ENCODE assay signal across 9 cellular contexts in genomic region chr4:5753766-5754528, GRCh38. TPM values are rescaled to one million over a fixed set of nuclear protein-coding genes. Genes with fewer than 3 reads are reported as not detected.
DNase-seq lines count a peak whose midpoint lies in the region; ATAC-seq and TF ChIP-seq lines count a peak whose summit lies in the region.
"Had no signal": no experiment of that assay in that cellular context is flagged by ENCODE, and none has a peak within 500 bp of the region (broad histone marks: within the 10 kb centered on the region; RNA-seq: fewer than 3 reads in every experiment).

No MANE protein-coding gene starts in this region.

- H3K4me1 ChIP-seq in skeletal muscle satellite cell (ENCODE audit: control insufficient read depth, insufficient read depth, low read length): peaks cover 81% of the 10 kb centered on the region
- H3K4me1 ChIP-seq in H9 (ENCODE audit: insufficient read depth, low read length): peaks cover 10% of the 10 kb centered on the region; the same call in 1 of the 2 replicates
- H3K4me1 ChIP-seq in lower lobe of right lung: no peaks in the 10 kb centered on the region

- H3K14ac ChIP-seq in H9 (ENCODE audit: insufficient read depth, low read length): no peak overlapping the region; the same call in 1 of the 2 replicates

- no peak overlapping the region for H4K8ac ChIP-seq in H9 (replicated peaks; ENCODE audit: insufficient read length, low read depth, low read length)

- H3K23ac ChIP-seq in H9 (ENCODE audit: insufficient read length, low read depth, low read length): no peak overlapping the region

- no peaks in the 10 kb centered on the region for H3K9me3 ChIP-seq in skeletal muscle satellite cell (replicated peaks; ENCODE audit: low read length)
- H3K9me3 ChIP-seq in H9 (ENCODE audit: control insufficient read depth, low read depth, low read length): no peaks in the 10 kb centered on the region
- H3K9me3 ChIP-seq in lower lobe of right lung: no peaks in the 10 kb centered on the region
- H3K9me3 ChIP-seq: thoracic aorta had no signal

- intact Hi-C loops in dorsolateral prefrontal cortex (cut with DNase I) (no loop called here), lower lobe of right lung (cut with DNase I) (no loop called here)

- no peak overlapping the region for H4K91ac ChIP-seq in H9 (ENCODE audit: insufficient read length, low read depth, low read length)

- H3K27me3 Mint-ChIP-seq in H9 (ENCODE audit: low read depth): no peaks in the 10 kb centered on the region; the same call in none of the 2 replicates

- peak; percentile 50 for DNase-seq in H4 (ENCODE audit: low spot score)
- DNase-seq in SW 1271 (lab: John Stamatoyannopoulos, UW): peak; percentile 17 to 43
- DNase-seq in fibroblast of peridontal ligament (ENCODE audit: extremely low read depth): peak; percentile 69
- no peak for DNase-seq in dorsolateral prefrontal cortex
- DNase-seq in H9: no peak
- no peak for DNase-seq in lower lobe of right lung
- DNase-seq: NCI-H2029 treated with DMSO at 0.1 percent for 48 hours had no signal

- no peak overlapping the region for H3K4ac ChIP-seq in H9 (ENCODE audit: low read depth, low read length)

- H3K9ac ChIP-seq in skeletal muscle satellite cell (ENCODE audit: low read depth, low read length): peak overlapping the region; percentile 94
- H3K9ac ChIP-seq in H9 (ENCODE audit: extremely low read depth, insufficient read length, low read length): no peak overlapping the region

- no peak overlapping the region for H3T11ph ChIP-seq in H9 (ENCODE audit: low read length)

- H3K4me1 Mint-ChIP-seq in H9: peaks cover 25 to 29% of the 10 kb centered on the region in 2 experiments

- H3K79me2 ChIP-seq in H9 (ENCODE audit: insufficient read depth, low read length): no peaks in the 10 kb centered on the region

- H3K27ac ChIP-seq in dorsolateral prefrontal cortex (no peak overlapping the region), H9 (ENCODE audit: insufficient read length, low read depth, low read length) (no peak overlapping the region), lower lobe of right lung (no peak overlapping the region)
- H3K27ac ChIP-seq: thoracic aorta had no signal

- H2BK12ac ChIP-seq in H9 (ENCODE audit: insufficient read length, low read depth, low read length): no peak overlapping the region

- H3K36me3 Mint-ChIP-seq in H9 (ENCODE audit: insufficient read depth in 1 of 3, low read depth in 3 of 3): peaks cover 34 to 55% (median 47%) of the 10 kb centered on the region in 3 experiments

- no peaks in the 10 kb centered on the region for H3K27me3 ChIP-seq in skeletal muscle satellite cell (ENCODE audit: control insufficient read depth, insufficient read depth, low read length)
- peaks cover 0 to 3% (median 0%) of the 10 kb centered on the region in 45 donors for H3K27me3 ChIP-seq in dorsolateral prefrontal cortex
- no peaks in the 10 kb centered on the region for H3K27me3 ChIP-seq in H9 (ENCODE audit: insufficient read depth, low read length)
- no peaks in the 10 kb centered on the region for H3K27me3 ChIP-seq in lower lobe of right lung (ENCODE audit: low read depth)

- H4K20me1 ChIP-seq in H9 (ENCODE audit: control insufficient read depth, insufficient read depth, insufficient read length): no peaks in the 10 kb centered on the region

- no peak overlapping the region for H3K56ac ChIP-seq in H9 (ENCODE audit: insufficient read length, low read depth, low read length)

- H3K4me2 ChIP-seq in skeletal muscle satellite cell (ENCODE audit: low read length) (peak overlapping the region; percentile 78), H9 (ENCODE audit: insufficient read depth, insufficient read length, low read length) (no peak overlapping the region)

- H3K18ac ChIP-seq in H9 (ENCODE audit: insufficient read length, low read depth, low read length): no peak overlapping the region

- H4K5ac ChIP-seq in H9 (ENCODE audit: insufficient read length, low read depth, low read length): no peak overlapping the region

- ATAC-seq in lower lobe of right lung: no peak

- peak overlapping the region; percentile 60 for H3K4me3 ChIP-seq in skeletal muscle satellite cell (ENCODE audit: low read length)
- H3K4me3 ChIP-seq in dorsolateral prefrontal cortex: no peak overlapping the region
- H3K4me3 ChIP-seq in lower lobe of right lung: no peak overlapping the region
- H3K4me3 ChIP-seq: thoracic aorta had no signal

- no peaks in the 10 kb centered on the region for H3K79me1 ChIP-seq in H9 (ENCODE audit: insufficient read depth, low read depth, low read length, poor library complexity, severe bottlenecking)

- no peaks in the 10 kb centered on the region for H3K9me3 Mint-ChIP-seq in H9

- peak overlapping the region in 1 of 3 experiments; percentile 57; a peak in 1 of 7 replicates for H3K27ac Mint-ChIP-seq in H9

- TF ChIP-seq CTCF in dorsolateral prefrontal cortex (IDR thresholded peaks at IDR 0.05 in 54 of 56, conservative IDR thresholded peaks at IDR 0.05 in 2 of 56; ENCODE audit: low read depth in 1 of 56, partially characterized antibody in 56 of 56): no peak
- TF ChIP-seq CTCF in H9 (conservative IDR thresholded peaks at IDR 0.05): no peak
- no peak for TF ChIP-seq CTCF in lower lobe of right lung (IDR thresholded peaks at IDR 0.05)

- H3K4me3 Mint-ChIP-seq in H9: no peak overlapping the region

- WGBS in H9 (ENCODE audit: extremely low coverage, insufficient read length, low lambda C conversion rate): no CpG with 5 or more reads among the region's 19 CpGs

- no peak overlapping the region for H2BK20ac ChIP-seq in H9 (ENCODE audit: low read depth, low read length, poor library complexity, severe bottlenecking)

- no peak overlapping the region for H2AK5ac ChIP-seq in H9 (ENCODE audit: insufficient read length, low read length)

- H3K36me3 ChIP-seq in skeletal muscle satellite cell (ENCODE audit: insufficient read depth, low read length): peaks cover 73% of the 10 kb centered on the region
- peaks cover 72% of the 10 kb centered on the region for H3K36me3 ChIP-seq in lower lobe of right lung

- no peaks in the 10 kb centered on the region for H3K23me2 ChIP-seq in H9 (ENCODE audit: insufficient read length, low read depth, low read length, poor library complexity, severe bottlenecking)

- H2AFZ ChIP-seq in H9 (ENCODE audit: low read length): no peak overlapping the region

- no peak overlapping the region for H2BK15ac ChIP-seq in H9 (ENCODE audit: low read depth, low read length)

- H2BK120ac ChIP-seq in H9 (ENCODE audit: low read depth, low read length, poor library complexity, severe bottlenecking): no peak overlapping the region

- H2BK5ac ChIP-seq in H9 (ENCODE audit: insufficient read length, low read length): no peak overlapping the region

RNA-seq across cellular contexts. Expression of gene EVC, which starts 42.9 kb away (rescaled TPM):
- total RNA-seq in H4 (2014; rRNA removed; shearing (Covaris generic)): 5.5 and 6.7 TPM in 2 replicates
- 31.7 and 53.0 TPM in 2 replicates for total RNA-seq in skeletal muscle satellite cell (2012; rRNA removed)
- total RNA-seq in dorsolateral prefrontal cortex (10 to 100 TPM in 9 of 120 experiments, 1 to 10 TPM in 111; 2.6 to 15.7 (median 5.9) TPM), H9 (2021) (9.7 and 10.1 TPM in 2 replicates), lower lobe of right lung (24.3 TPM)

RNA-seq across cellular contexts. Expression of gene EVC2, which starts 45.6 kb away (rescaled TPM):
- total RNA-seq in H4 (2014; rRNA removed; shearing (Covaris generic)): 1.3 and 2.3 TPM in 2 replicates
- total RNA-seq in skeletal muscle satellite cell (2012; rRNA removed): 7.9 and 8.6 TPM in 2 replicates
- total RNA-seq in dorsolateral prefrontal cortex: 1 to 10 TPM in 62 of 120 experiments, under 1 TPM in 58; 0.34 to 5.3 (median 1.1) TPM
- total RNA-seq in H9 (2021): 7.1 and 7.8 TPM in 2 replicates
- 4.9 TPM for total RNA-seq in lower lobe of right lung

Comparison
In these comparisons a context has a peak if more than half of its experiments do, and no peak if none do; other contexts are left out.
1. DNase-seq: peak in H4 (single experiment), SW 1271 (2 of 2) and fibroblast of peridontal ligament (single experiment); none in dorsolateral prefrontal cortex (0 of 10), H9 (single experiment) and lower lobe of right lung (single experiment).